ENCODE assay signal across 1 cellular context in the genomic region with DNA sequence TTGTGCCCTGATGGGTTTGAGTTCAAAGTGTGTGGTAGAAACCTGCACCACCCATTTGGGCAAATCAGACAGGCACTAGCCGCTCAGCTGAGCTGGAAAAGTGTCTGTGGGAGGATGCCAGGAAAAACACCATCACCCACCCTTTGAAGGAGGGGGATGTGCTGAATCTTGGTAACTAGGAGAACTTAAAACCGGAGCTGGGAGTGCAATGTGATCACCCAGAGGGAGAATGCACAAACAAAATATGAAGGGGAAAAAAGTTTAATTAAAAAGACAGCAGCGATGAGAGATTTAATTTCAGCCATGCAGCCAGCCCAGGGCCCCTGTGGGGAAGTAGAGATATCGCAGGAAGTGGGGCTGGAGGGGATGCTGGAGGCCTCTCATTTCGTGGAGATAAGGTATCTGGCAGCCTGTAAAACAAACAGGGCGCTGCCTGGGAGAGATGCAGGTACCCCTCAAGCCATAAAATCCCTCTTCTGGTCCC.
TF ChIP-seq lines count a peak whose summit lies in the region.

No MANE protein-coding gene starts in this region.

TF ChIP-seq in SK-N-SH treated with all-trans-retinoic acid at 6 μM for 48 hours, 23 proteins besides CTCF, POLR2A, EP300 and RAD21 (continued from another document):
- TF ChIP-seq, protein P1, sequence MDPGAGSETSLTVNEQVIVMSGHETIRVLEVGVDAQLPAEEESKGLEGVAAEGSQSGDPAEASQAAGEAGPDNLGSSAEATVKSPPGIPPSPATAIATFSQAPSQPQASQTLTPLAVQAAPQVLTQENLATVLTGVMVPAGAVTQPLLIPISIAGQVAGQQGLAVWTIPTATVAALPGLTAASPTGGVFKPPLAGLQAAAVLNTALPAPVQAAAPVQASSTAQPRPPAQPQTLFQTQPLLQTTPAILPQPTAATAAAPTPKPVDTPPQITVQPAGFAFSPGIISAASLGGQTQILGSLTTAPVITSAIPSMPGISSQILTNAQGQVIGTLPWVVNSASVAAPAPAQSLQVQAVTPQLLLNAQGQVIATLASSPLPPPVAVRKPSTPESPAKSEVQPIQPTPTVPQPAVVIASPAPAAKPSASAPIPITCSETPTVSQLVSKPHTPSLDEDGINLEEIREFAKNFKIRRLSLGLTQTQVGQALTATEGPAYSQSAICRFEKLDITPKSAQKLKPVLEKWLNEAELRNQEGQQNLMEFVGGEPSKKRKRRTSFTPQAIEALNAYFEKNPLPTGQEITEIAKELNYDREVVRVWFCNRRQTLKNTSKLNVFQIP (CRISPR knock-in tag; IDR thresholded peaks at IDR 0.05; ENCODE audit: borderline replicate concordance, low read depth), result no peak
- TF ChIP-seq TOX (CRISPR knock-in tag; IDR thresholded peaks at IDR 0.05; ENCODE audit: borderline replicate concordance) (no peak), ISL1 (CRISPR knock-in tag; IDR thresholded peaks at IDR 0.05) (no peak), ZFP3 (CRISPR knock-in tag; IDR thresholded peaks at IDR 0.05) (no peak), CSDC2 (CRISPR knock-in tag; IDR thresholded peaks at IDR 0.05) (no peak), ZNF565 (CRISPR knock-in tag; conservative IDR thresholded peaks at IDR 0.05; ENCODE audit: low read depth) (no peak), ZNF8 (CRISPR knock-in tag; IDR thresholded peaks at IDR 0.05) (no peak), SNAI2 (CRISPR knock-in tag; IDR thresholded peaks at IDR 0.05) (no peak), ZNF70 (CRISPR knock-in tag; IDR thresholded peaks at IDR 0.05) (no peak), BACH2 (CRISPR knock-in tag; IDR thresholded peaks at IDR 0.05; ENCODE audit: borderline replicate concordance) (no peak), TCF4 (CRISPR knock-in tag; IDR thresholded peaks at IDR 0.05; ENCODE audit: borderline replicate concordance) (no peak), ESRRG (CRISPR knock-in tag; IDR thresholded peaks at IDR 0.05) (no peak), OSR1 (CRISPR knock-in tag; IDR thresholded peaks at IDR 0.05) (no peak), RARB (CRISPR knock-in tag; IDR thresholded peaks at IDR 0.05) (no peak), PPARA (CRISPR knock-in tag; IDR thresholded peaks at IDR 0.05; ENCODE audit: borderline replicate concordance) (no peak)
- TF ChIP-seq, protein P2, sequence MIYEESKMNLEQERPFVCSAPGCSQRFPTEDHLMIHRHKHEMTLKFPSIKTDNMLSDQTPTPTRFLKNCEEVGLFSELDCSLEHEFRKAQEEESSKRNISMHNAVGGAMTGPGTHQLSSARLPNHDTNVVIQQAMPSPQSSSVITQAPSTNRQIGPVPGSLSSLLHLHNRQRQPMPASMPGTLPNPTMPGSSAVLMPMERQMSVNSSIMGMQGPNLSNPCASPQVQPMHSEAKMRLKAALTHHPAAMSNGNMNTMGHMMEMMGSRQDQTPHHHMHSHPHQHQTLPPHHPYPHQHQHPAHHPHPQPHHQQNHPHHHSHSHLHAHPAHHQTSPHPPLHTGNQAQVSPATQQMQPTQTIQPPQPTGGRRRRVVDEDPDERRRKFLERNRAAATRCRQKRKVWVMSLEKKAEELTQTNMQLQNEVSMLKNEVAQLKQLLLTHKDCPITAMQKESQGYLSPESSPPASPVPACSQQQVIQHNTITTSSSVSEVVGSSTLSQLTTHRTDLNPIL (CRISPR knock-in tag; IDR thresholded peaks at IDR 0.05; ENCODE audit: low read depth), result no peak
- TF ChIP-seq, protein P3, sequence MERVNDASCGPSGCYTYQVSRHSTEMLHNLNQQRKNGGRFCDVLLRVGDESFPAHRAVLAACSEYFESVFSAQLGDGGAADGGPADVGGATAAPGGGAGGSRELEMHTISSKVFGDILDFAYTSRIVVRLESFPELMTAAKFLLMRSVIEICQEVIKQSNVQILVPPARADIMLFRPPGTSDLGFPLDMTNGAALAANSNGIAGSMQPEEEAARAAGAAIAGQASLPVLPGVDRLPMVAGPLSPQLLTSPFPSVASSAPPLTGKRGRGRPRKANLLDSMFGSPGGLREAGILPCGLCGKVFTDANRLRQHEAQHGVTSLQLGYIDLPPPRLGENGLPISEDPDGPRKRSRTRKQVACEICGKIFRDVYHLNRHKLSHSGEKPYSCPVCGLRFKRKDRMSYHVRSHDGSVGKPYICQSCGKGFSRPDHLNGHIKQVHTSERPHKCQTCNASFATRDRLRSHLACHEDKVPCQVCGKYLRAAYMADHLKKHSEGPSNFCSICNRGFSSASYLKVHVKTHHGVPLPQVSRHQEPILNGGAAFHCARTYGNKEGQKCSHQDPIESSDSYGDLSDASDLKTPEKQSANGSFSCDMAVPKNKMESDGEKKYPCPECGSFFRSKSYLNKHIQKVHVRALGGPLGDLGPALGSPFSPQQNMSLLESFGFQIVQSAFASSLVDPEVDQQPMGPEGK (CRISPR knock-in tag; IDR thresholded peaks at IDR 0.05; ENCODE audit: borderline replicate concordance), result no peak
TF ChIP-seq in SK-N-SH treated with all-trans-retinoic acid at 6 μM for 48 hours: peak in this region for 0.
